Comparison of ENCODE assay signal across 1 cellular context in genomic region chr1:23573574-23574182, GRCh38.
TF ChIP-seq lines count a peak whose summit lies in the region.

No MANE protein-coding gene starts in this region.

TF ChIP-seq in K562, 482 proteins besides CTCF, POLR2A, EP300 and RAD21 (continues in another document):
- TF ChIP-seq TBL1XR1 (IDR thresholded peaks at IDR 0.05; ENCODE audit: low read length in 2 of 2) (no peak), HEY1 (CRISPR knock-in tag; IDR thresholded peaks at IDR 0.05; ENCODE audit: borderline replicate concordance) (no peak), ADNP (tag; IDR thresholded peaks at IDR 0.05) (peak; percentile 41; the same call in 1 of the 2 replicates), HDAC2 (IDR thresholded peaks at IDR 0.05) (0 out of 2 replicates have a peak, but pooled peaks have one; percentile 36), ZNF583 (CRISPR knock-in tag; IDR thresholded peaks at IDR 0.05) (no peak), LCOR (CRISPR knock-in tag; IDR thresholded peaks at IDR 0.05) (no peak), HNRNPUL1 (IDR thresholded peaks at IDR 0.05; ENCODE audit: low read length) (no peak), TSHZ1 (CRISPR knock-in tag; IDR thresholded peaks at IDR 0.05) (no peak), ZNF785 (CRISPR knock-in tag; IDR thresholded peaks at IDR 0.05) (no peak), KDM1A (IDR thresholded peaks at IDR 0.05) (peak; percentile 54 to 82; a peak in 3 of 4 replicates), ETS1 (conservative IDR thresholded peaks at IDR 0.05; ENCODE audit: control insufficient read depth, low read depth, low read length) (no peak), ZNF175 (CRISPR knock-in tag; IDR thresholded peaks at IDR 0.05; ENCODE audit: low read depth) (no peak), ZBTB11 (CRISPR knock-in tag; IDR thresholded peaks at IDR 0.05) (no peak), RFX1 (IDR thresholded peaks at IDR 0.05) (no peak), KHSRP (IDR thresholded peaks at IDR 0.05) (no peak), NR3C1 (CRISPR knock-in tag; IDR thresholded peaks at IDR 0.05) (no peak), CSDE1 (IDR thresholded peaks at IDR 0.05) (no peak), CEBPB (tag; IDR thresholded peaks at IDR 0.05) (no peak), MAFF (IDR thresholded peaks at IDR 0.05; ENCODE audit: low read length) (no peak), SMAD3 (CRISPR knock-in tag; conservative IDR thresholded peaks at IDR 0.05) (no peak), JUN (IDR thresholded peaks at IDR 0.05; ENCODE audit: borderline replicate concordance, low read depth, low read length) (no peak), JUN (CRISPR knock-in tag; IDR thresholded peaks at IDR 0.05; ENCODE audit: borderline replicate concordance) (no peak), ZNF263 (CRISPR knock-in tag; IDR thresholded peaks at IDR 0.05; ENCODE audit: borderline replicate concordance) (no peak), TRIM24 (IDR thresholded peaks at IDR 0.05) (no peak), BRF1 (IDR thresholded peaks at IDR 0.05; ENCODE audit: borderline replicate concordance, extremely low read depth, insufficient read length) (no peak), FOXM1 (IDR thresholded peaks at IDR 0.05; ENCODE audit: low read depth) (no peak), FOXM1 (CRISPR knock-in tag; IDR thresholded peaks at IDR 0.05; ENCODE audit: low read depth) (no peak), GATAD2B (IDR thresholded peaks at IDR 0.05; ENCODE audit: borderline replicate concordance) (no peak), ZFP36 (IDR thresholded peaks at IDR 0.05; ENCODE audit: low read depth, low read length, partially characterized antibody) (peak; percentile 82), ZZZ3 (IDR thresholded peaks at IDR 0.05) (no peak), PHB2 (IDR thresholded peaks at IDR 0.05; ENCODE audit: low read depth) (no peak), FOSL1 (tag; conservative IDR thresholded peaks at IDR 0.05) (no peak), SETDB1 (IDR thresholded peaks at IDR 0.05; ENCODE audit: low read length) (no peak), ZNF282 (CRISPR knock-in tag; IDR thresholded peaks at IDR 0.05) (no peak), PHF8 (IDR thresholded peaks at IDR 0.05; ENCODE audit: borderline replicate concordance, low read length) (no peak), CBX2 (IDR thresholded peaks at IDR 0.05; ENCODE audit: insufficient read depth, low read length, poor library complexity, severe bottlenecking) (no peak), MXI1 (IDR thresholded peaks at IDR 0.05; ENCODE audit: low read depth, low read length) (no peak), CHD2 (IDR thresholded peaks at IDR 0.05; ENCODE audit: low read depth, low read length) (no peak), EHMT2 (IDR thresholded peaks at IDR 0.05) (no peak), HCFC1 (IDR thresholded peaks at IDR 0.05; ENCODE audit: low read depth, low read length) (no peak), DMBX1 (CRISPR knock-in tag; IDR thresholded peaks at IDR 0.05; ENCODE audit: borderline replicate concordance) (no peak), KLF6 (CRISPR knock-in tag; IDR thresholded peaks at IDR 0.05; ENCODE audit: borderline replicate concordance) (no peak), RNF2 (IDR thresholded peaks at IDR 0.05) (no peak)
- TF ChIP-seq, protein P1, sequence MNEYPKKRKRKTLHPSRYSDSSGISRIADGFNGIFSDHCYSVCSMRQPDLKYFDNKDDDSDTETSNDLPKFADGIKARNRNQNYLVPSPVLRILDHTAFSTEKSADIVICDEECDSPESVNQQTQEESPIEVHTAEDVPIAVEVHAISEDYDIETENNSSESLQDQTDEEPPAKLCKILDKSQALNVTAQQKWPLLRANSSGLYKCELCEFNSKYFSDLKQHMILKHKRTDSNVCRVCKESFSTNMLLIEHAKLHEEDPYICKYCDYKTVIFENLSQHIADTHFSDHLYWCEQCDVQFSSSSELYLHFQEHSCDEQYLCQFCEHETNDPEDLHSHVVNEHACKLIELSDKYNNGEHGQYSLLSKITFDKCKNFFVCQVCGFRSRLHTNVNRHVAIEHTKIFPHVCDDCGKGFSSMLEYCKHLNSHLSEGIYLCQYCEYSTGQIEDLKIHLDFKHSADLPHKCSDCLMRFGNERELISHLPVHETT (CRISPR knock-in tag; conservative IDR thresholded peaks at IDR 0.05 in 1 of 2, IDR thresholded peaks at IDR 0.05 in 1 of 2), result no peak
- TF ChIP-seq, protein P2, sequence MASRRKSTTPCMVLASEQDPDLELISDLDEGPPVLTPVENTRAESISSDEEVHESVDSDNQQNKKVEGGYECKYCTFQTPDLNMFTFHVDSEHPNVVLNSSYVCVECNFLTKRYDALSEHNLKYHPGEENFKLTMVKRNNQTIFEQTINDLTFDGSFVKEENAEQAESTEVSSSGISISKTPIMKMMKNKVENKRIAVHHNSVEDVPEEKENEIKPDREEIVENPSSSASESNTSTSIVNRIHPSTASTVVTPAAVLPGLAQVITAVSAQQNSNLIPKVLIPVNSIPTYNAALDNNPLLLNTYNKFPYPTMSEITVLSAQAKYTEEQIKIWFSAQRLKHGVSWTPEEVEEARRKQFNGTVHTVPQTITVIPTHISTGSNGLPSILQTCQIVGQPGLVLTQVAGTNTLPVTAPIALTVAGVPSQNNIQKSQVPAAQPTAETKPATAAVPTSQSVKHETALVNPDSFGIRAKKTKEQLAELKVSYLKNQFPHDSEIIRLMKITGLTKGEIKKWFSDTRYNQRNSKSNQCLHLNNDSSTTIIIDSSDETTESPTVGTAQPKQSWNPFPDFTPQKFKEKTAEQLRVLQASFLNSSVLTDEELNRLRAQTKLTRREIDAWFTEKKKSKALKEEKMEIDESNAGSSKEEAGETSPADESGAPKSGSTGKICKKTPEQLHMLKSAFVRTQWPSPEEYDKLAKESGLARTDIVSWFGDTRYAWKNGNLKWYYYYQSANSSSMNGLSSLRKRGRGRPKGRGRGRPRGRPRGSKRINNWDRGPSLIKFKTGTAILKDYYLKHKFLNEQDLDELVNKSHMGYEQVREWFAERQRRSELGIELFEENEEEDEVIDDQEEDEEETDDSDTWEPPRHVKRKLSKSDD (conservative IDR thresholded peaks at IDR 0.05; ENCODE audit: low read length), result no peak
- TF ChIP-seq, protein P3, sequence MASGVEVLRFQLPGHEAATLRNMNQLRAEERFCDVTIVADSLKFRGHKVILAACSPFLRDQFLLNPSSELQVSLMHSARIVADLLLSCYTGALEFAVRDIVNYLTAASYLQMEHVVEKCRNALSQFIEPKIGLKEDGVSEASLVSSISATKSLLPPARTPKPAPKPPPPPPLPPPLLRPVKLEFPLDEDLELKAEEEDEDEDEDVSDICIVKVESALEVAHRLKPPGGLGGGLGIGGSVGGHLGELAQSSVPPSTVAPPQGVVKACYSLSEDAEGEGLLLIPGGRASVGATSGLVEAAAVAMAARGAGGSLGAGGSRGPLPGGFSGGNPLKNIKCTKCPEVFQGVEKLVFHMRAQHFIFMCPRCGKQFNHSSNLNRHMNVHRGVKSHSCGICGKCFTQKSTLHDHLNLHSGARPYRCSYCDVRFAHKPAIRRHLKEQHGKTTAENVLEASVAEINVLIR (CRISPR knock-in tag; IDR thresholded peaks at IDR 0.05), result no peak
- TF ChIP-seq, protein P4, sequence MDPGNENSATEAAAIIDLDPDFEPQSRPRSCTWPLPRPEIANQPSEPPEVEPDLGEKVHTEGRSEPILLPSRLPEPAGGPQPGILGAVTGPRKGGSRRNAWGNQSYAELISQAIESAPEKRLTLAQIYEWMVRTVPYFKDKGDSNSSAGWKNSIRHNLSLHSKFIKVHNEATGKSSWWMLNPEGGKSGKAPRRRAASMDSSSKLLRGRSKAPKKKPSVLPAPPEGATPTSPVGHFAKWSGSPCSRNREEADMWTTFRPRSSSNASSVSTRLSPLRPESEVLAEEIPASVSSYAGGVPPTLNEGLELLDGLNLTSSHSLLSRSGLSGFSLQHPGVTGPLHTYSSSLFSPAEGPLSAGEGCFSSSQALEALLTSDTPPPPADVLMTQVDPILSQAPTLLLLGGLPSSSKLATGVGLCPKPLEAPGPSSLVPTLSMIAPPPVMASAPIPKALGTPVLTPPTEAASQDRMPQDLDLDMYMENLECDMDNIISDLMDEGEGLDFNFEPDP (CRISPR knock-in tag; IDR thresholded peaks at IDR 0.05), result no peak
- TF ChIP-seq, protein P5, sequence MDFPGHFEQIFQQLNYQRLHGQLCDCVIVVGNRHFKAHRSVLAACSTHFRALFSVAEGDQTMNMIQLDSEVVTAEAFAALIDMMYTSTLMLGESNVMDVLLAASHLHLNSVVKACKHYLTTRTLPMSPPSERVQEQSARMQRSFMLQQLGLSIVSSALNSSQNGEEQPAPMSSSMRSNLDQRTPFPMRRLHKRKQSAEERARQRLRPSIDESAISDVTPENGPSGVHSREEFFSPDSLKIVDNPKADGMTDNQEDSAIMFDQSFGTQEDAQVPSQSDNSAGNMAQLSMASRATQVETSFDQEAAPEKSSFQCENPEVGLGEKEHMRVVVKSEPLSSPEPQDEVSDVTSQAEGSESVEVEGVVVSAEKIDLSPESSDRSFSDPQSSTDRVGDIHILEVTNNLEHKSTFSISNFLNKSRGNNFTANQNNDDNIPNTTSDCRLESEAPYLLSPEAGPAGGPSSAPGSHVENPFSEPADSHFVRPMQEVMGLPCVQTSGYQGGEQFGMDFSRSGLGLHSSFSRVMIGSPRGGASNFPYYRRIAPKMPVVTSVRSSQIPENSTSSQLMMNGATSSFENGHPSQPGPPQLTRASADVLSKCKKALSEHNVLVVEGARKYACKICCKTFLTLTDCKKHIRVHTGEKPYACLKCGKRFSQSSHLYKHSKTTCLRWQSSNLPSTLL (IDR thresholded peaks at IDR 0.05), result no peak
- TF ChIP-seq, protein P6, sequence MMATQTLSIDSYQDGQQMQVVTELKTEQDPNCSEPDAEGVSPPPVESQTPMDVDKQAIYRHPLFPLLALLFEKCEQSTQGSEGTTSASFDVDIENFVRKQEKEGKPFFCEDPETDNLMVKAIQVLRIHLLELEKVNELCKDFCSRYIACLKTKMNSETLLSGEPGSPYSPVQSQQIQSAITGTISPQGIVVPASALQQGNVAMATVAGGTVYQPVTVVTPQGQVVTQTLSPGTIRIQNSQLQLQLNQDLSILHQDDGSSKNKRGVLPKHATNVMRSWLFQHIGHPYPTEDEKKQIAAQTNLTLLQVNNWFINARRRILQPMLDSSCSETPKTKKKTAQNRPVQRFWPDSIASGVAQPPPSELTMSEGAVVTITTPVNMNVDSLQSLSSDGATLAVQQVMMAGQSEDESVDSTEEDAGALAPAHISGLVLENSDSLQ (IDR thresholded peaks at IDR 0.05), result no peak; the same call in 1 of the 2 replicates
